28 cellular contexts compared by ENCODE assay signal in the genomic region with DNA sequence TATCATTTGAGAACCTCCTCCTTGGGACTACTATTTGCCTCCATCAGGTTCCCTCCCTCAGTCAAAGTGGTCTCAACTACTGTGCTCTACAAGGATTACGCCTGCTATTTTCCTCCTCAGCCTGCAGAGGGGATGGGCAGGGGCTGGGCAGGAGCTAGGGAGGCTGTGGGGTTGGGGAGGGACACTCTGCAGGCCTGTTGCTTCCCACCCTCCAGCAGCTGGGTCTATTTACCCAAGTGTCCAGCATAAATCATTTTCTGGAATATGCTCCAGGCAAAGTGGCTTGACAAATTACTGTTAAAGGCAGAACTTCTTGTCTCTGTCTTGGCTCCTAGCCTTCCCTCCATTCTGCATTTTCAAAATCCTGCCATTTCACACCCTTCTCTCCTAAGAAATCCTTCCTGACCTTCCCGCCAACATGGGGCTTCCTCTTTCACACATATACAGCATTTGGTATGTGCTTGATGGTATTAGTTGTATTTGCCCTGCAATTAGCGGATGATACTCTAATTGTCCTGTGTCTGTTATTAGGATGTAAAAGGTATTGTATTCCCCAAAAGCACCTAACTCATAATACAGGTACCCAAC.
A peak's percentile ranks its signal among the peaks of the same experiment; 100 is the strongest.
DNase-seq lines count a peak whose midpoint lies in the region; ATAC-seq, FAIRE-seq and TF ChIP-seq lines count a peak whose summit lies in the region.
"Had no signal": no experiment of that assay in that cellular context is flagged by ENCODE, and none has a peak within 500 bp of the region (broad histone marks: within the 10 kb centered on the region; RNA-seq: fewer than 3 reads in every experiment).

No MANE protein-coding gene starts in this region.

- no peak overlapping the region for H2AFZ ChIP-seq in MM.1S (ENCODE audit: low read length)

- FAIRE-seq in A549 (lab: Jason Lieb, UNC), result no peak
- FAIRE-seq: GM12878 had no signal

- H3K36me3 ChIP-seq in HEK293 (ENCODE audit: control insufficient read depth in 2 of 2, insufficient read depth in 1 of 2, low read length in 2 of 2), result no peaks in the 10 kb centered on the region
- H3K36me3 ChIP-seq in MM.1S (replicated peaks; ENCODE audit: insufficient read depth, low read length), result no peaks in the 10 kb centered on the region
- H3K36me3 ChIP-seq: BE2C, vagina had no signal

- H3K4me3 Mint-ChIP-seq in glutamatergic neuron (ENCODE audit: unreplicated experiment), result peak overlapping the region; percentile 13
- H3K4me3 Mint-ChIP-seq: activated CD4-positive, alpha-beta memory T cell treated with anti-CD3 and anti-CD28 coated beads for 36 hours; natural killer cell; T-cell had no signal

- CTCF ChIA-PET in A549 (lab: Yijun Ruan, JAX) (interaction anchor here (2.5 to 2.9 kb wide), 2 partner anchors 7 to 9 kb away, joined by 17 to 23 read pairs; no protein-coding TSS in a partner anchor), HEK293 (lab: Yijun Ruan, JAX) (interaction anchor here (0.7 kb wide), 1 partner anchor 7 kb away, joined by 3 read pairs; no protein-coding TSS in a partner anchor), RWPE1 (lab: Yijun Ruan, JAX) (no interaction called here)

- H3K36me3 Mint-ChIP-seq in glutamatergic neuron (ENCODE audit: unreplicated experiment), result no peaks in the 10 kb centered on the region
- H3K36me3 Mint-ChIP-seq: activated CD4-positive, alpha-beta memory T cell treated with anti-CD3 and anti-CD28 coated beads for 36 hours; natural killer cell; T-cell had no signal

- no peaks in the 10 kb centered on the region for H4K20me1 ChIP-seq in MM.1S (ENCODE audit: insufficient read depth, low read length)

- H3K9me3 Mint-ChIP-seq in glutamatergic neuron (ENCODE audit: unreplicated experiment), result peaks cover 8% of the 10 kb centered on the region
- H3K9me3 Mint-ChIP-seq: activated CD4-positive, alpha-beta memory T cell treated with anti-CD3 and anti-CD28 coated beads for 36 hours; activated T-helper 2 cell treated with anti-CD3 and anti-CD28 coated beads, Interferon-gamma antibody, Interleukin-2, Interleukin-4, amounts not matched to agents 10 μg/mL and 5 μg/mL and 100 μg/mL, durations not matched to agents 14 hours and 24 hours and 36 hours; natural killer cell; T-cell had no signal

- no peak for TF ChIP-seq CTCF in A549 (IDR thresholded peaks at IDR 0.05)
- TF ChIP-seq CTCF in HEK293 (tag by site-specific recombination; IDR thresholded peaks at IDR 0.05), result no peak
- no peak for TF ChIP-seq CTCF in RWPE1 (conservative IDR thresholded peaks at IDR 0.05; ENCODE audit: low read depth)
- TF ChIP-seq CTCF in glutamatergic neuron (IDR thresholded peaks at IDR 0.05; ENCODE audit: partially characterized antibody, unreplicated experiment), result no peak
- TF ChIP-seq CTCF in MM.1S (IDR thresholded peaks at IDR 0.05; ENCODE audit: low read length), result no peak

- no peak for TF ChIP-seq EP300 in A549 (IDR thresholded peaks at IDR 0.05)

- H3K4me1 Mint-ChIP-seq in glutamatergic neuron (ENCODE audit: low read depth, unreplicated experiment), result peaks cover 63% of the 10 kb centered on the region
- H3K4me1 Mint-ChIP-seq: T-cell had no signal

- H3K9me3 ChIP-seq in A549, result no peaks in the 10 kb centered on the region
- no peaks in the 10 kb centered on the region; the same call in 1 of the 2 replicates for H3K9me3 ChIP-seq in HEK293 (ENCODE audit: control insufficient read depth, insufficient read depth, low read depth, low read length)
- no peaks in the 10 kb centered on the region for H3K9me3 ChIP-seq in MM.1S (replicated peaks; ENCODE audit: insufficient read depth, low read length)
- H3K9me3 ChIP-seq: BE2C, Caco-2, testis, vagina had no signal

- DNase-seq in A549 (ENCODE audit: low read depth in 1 of 2, low spot score in 1 of 2) (no peak), RWPE1 (ENCODE audit: low spot score) (no peak), glutamatergic neuron (no peak), NCI-H2227 (lab: John Stamatoyannopoulos, UW; ENCODE audit: unreplicated experiment) (no peak), MM.1S (no peak), cardiac septum (ENCODE audit: low spot score) (no peak)
- DNase-seq in stimulated activated CD4-positive, alpha-beta T cell treated with anti-CD3 and anti-CD28 coated beads, Interleukin-2, amount 100 ng/mL, for 48 hours, result no peak
- DNase-seq: activated CD4-positive, alpha-beta memory T cell treated with anti-CD3 and anti-CD28 coated beads for 36 hours; activated CD8-positive, alpha-beta memory T cell treated with anti-CD3 and anti-CD28 coated beads, Interleukin-2, amount 50 U/mL, for 48 hours; BE2C; Caco-2; HCEC 1CT; left colon; natural killer cell; NCI-H1105 treated with DMSO at 0.1 percent for 48 hours; NCI-H774; OCI-M1; right cardiac atrium; Right ventricle myocardium superior; stimulated activated CD4-positive, alpha-beta T cell treated with anti-CD3 and anti-CD28 coated beads, Interleukin-12 subunit alpha, Interleukin-12 subunit beta, amount 100 ng/mL, for 4 hours; stimulated activated naive CD4-positive, alpha-beta T cell treated with Interleukin-2 at 50 U/mL for 16 hours; T-cell; testis had no signal

- no peaks in the 10 kb centered on the region for H3K79me2 ChIP-seq in MM.1S (ENCODE audit: low read length)

- no peak for TF ChIP-seq POLR2A in A549 (IDR thresholded peaks at IDR 0.05; ENCODE audit: low read length)

- no peak overlapping the region for H3K9ac ChIP-seq in MM.1S (ENCODE audit: low read length)

- TF ChIP-seq RAD21 in A549 (conservative IDR thresholded peaks at IDR 0.05 in 1 of 2, IDR thresholded peaks at IDR 0.05 in 1 of 2), result no peak

- H3K4me2 ChIP-seq in A549 (peak overlapping the region; percentile 17; the same call in 1 of the 3 replicates), MM.1S (ENCODE audit: low read depth, low read length) (no peak overlapping the region)

- H3K9me2 ChIP-seq in MM.1S (replicated peaks; ENCODE audit: insufficient read depth, low read length), result no peaks in the 10 kb centered on the region

- peak overlapping the region; percentile 30 for H3K27ac Mint-ChIP-seq in glutamatergic neuron (ENCODE audit: unreplicated experiment)
- H3K27ac Mint-ChIP-seq: activated CD4-positive, alpha-beta memory T cell treated with anti-CD3 and anti-CD28 coated beads for 36 hours; activated T-helper 2 cell treated with anti-CD3 and anti-CD28 coated beads, Interferon-gamma antibody, Interleukin-2, Interleukin-4, amounts not matched to agents 10 μg/mL and 5 μg/mL and 100 μg/mL, durations not matched to agents 14 hours and 24 hours and 36 hours; natural killer cell; T-cell had no signal

- no peaks in the 10 kb centered on the region for H3K27me3 ChIP-seq in MM.1S (replicated peaks; ENCODE audit: insufficient read depth, low read length)
- H3K27me3 ChIP-seq: BE2C, testis, vagina had no signal

- H3K27ac ChIP-seq in A549 (peak overlapping the region in 1 of 2 experiments; percentile 56; a peak in 3 of 6 replicates), HEK293 (ENCODE audit: extremely low read depth, low read depth, low read length) (0 out of 2 replicates have a peak overlapping the region, but pooled peaks have one; percentile 28), RWPE1 (peak overlapping the region; percentile 27; the same call in 1 of the 2 replicates), MM.1S (ENCODE audit: low read length) (no peak overlapping the region)
- H3K27ac ChIP-seq: testis, vagina had no signal

- WGBS in A549 (ENCODE audit: missing lambda C conversion rate), result 96% methylated on average over 3 of the region's 3 CpGs

- H3K27me3 Mint-ChIP-seq in glutamatergic neuron (ENCODE audit: unreplicated experiment), result peaks cover 12% of the 10 kb centered on the region

- POLR2A ChIA-PET in A549 (lab: Yijun Ruan, JAX), result no interaction called here
- POLR2A ChIA-PET in HEK293 (lab: Yijun Ruan, JAX), result interaction anchor here (1.3 kb wide), 1 partner anchor 9 kb away, joined by 3 read pairs; no protein-coding TSS in a partner anchor
- POLR2A ChIA-PET in RWPE1 (lab: Yijun Ruan, JAX; ENCODE audit: low non-redundant PET), result no interaction called here

- H3K4me1 ChIP-seq in A549 (peaks cover 72% of the 10 kb centered on the region), HEK293 (ENCODE audit: control insufficient read depth, insufficient read depth, low read length) (peaks cover 46% of the 10 kb centered on the region), MM.1S (ENCODE audit: low read length) (no peaks in the 10 kb centered on the region)
- H3K4me1 ChIP-seq: Caco-2, testis had no signal

- intact Hi-C loops in cardiac septum (cut with DNase I), result no loop called here

- H3F3A ChIP-seq in MM.1S (ENCODE audit: insufficient read depth, low read length), result no peaks in the 10 kb centered on the region

- H3K4me3 ChIP-seq in A549, result no peak overlapping the region
- H3K4me3 ChIP-seq in HEK293 (ENCODE audit: low read depth, low read length), result no peak overlapping the region
- no peak overlapping the region for H3K4me3 ChIP-seq in MM.1S (ENCODE audit: low read length)
- H3K4me3 ChIP-seq: GM12878, testis, vagina had no signal

- peak; percentile 50 to 53; a peak in 3 of 6 replicates for ATAC-seq in A549
- ATAC-seq: activated CD4-positive, CD25-positive, alpha-beta regulatory T cell treated with anti-CD3 and anti-CD28 coated beads, Interleukin-2, amount 50 U/mL, for 24 hours; GM12878; left colon; natural killer cell; right cardiac atrium; T-cell had no signal

TF ChIP-seq in A549, 52 proteins besides CTCF, POLR2A, EP300 and RAD21:
- TF ChIP-seq RFX5 (IDR thresholded peaks at IDR 0.05), result no peak
- TF ChIP-seq RCOR1 (IDR thresholded peaks at IDR 0.05; ENCODE audit: low read depth, low read length), result no peak

TF ChIP-seq in HEK293, 187 proteins besides CTCF, POLR2A, EP300 and RAD21 (continues in another document):
- TF ChIP-seq GLIS2 (tag by site-specific recombination; IDR thresholded peaks at IDR 0.05) (no peak), KLF10 (tag by site-specific recombination; IDR thresholded peaks at IDR 0.05) (peak; percentile 59), ZFP69B (tag by site-specific recombination; IDR thresholded peaks at IDR 0.05) (no peak), SALL2 (tag by site-specific recombination; IDR thresholded peaks at IDR 0.05; ENCODE audit: borderline replicate concordance) (no peak), ZNF610 (tag by site-specific recombination; IDR thresholded peaks at IDR 0.05; ENCODE audit: borderline replicate concordance) (no peak), ZIC2 (tag by site-specific recombination; IDR thresholded peaks at IDR 0.05) (0 out of 2 replicates have a peak, but pooled peaks have one; percentile 23), ZNF544 (tag by site-specific recombination; IDR thresholded peaks at IDR 0.05) (no peak), ZNF16 (tag by site-specific recombination; IDR thresholded peaks at IDR 0.05; ENCODE audit: low read depth) (no peak), ZNF146 (tag by site-specific recombination; IDR thresholded peaks at IDR 0.05) (no peak), ZNF76 (tag by site-specific recombination; IDR thresholded peaks at IDR 0.05; ENCODE audit: borderline replicate concordance, low read depth) (no peak)
